ENCODE assay signal across 14 cellular contexts in the genomic region with DNA sequence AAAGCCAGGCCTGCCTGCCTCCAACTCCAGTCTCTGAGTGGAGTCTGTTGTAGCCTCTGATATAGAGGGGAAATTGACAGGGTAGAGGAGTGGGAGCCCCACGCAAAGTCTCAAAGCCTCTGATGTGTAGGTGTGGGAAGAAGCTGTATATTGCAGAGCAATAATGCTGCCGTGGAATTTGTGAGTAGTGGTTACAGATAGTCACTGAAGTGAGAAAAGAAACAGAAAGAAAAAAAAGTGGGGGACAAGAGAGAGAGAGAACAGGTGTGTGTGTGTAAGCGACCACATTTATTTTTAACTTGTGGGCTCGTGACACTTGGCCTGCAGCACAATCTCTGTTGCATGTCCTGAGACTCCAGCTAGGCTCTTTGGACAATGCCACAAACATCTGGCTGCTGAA.
A peak's percentile ranks its signal among the peaks of the same experiment; 100 is the strongest.
DNase-seq lines count a peak whose midpoint lies in the region; ATAC-seq and TF ChIP-seq lines count a peak whose summit lies in the region.
"Had no signal": no experiment of that assay in that cellular context is flagged by ENCODE, and none has a peak within 500 bp of the region (broad histone marks: within the 10 kb centered on the region; RNA-seq: fewer than 3 reads in every experiment).

No MANE protein-coding gene starts in this region.

- no peak overlapping the region for H3K27ac Mint-ChIP-seq in CD8-positive, alpha-beta T cell

- DNase-seq in myocyte (ENCODE audit: low read depth): peak; percentile 1
- no peak for DNase-seq in G401 (ENCODE audit: low spot score)
- no peak for DNase-seq in activated T-cell treated with anti-CD3 and anti-CD28 coated beads, Interleukin-2, amount 50 U/mL, for 4 hours
- no peak for DNase-seq in heart right ventricle
- DNase-seq in CD8-positive, alpha-beta T cell: no peak
- DNase-seq: effector CD4-positive, alpha-beta T cell; left ventricle myocardium superior; NCI-H2029 treated with DMSO at 0.1 percent for 48 hours; PC-3; stimulated activated CD4-positive, alpha-beta T cell treated with anti-CD3 and anti-CD28 coated beads, Interleukin-4, amount 100 ng/mL, for 24 hours; substantia nigra had no signal

- no peak for TF ChIP-seq CTCF in heart right ventricle (IDR thresholded peaks at IDR 0.05)
- TF ChIP-seq CTCF in CD8-positive, alpha-beta T cell (IDR thresholded peaks at IDR 0.05): no peak

- WGBS in heart right ventricle, 2 donors: 47 to 56% methylated on average over 4 of the region's 4 CpGs

- no peak overlapping the region for H3K4me3 Mint-ChIP-seq in activated T-cell treated with anti-CD3 and anti-CD28 coated beads, Interleukin-2, amount 50 U/mL, for 4 hours
- H3K4me3 Mint-ChIP-seq in CD8-positive, alpha-beta T cell: no peak overlapping the region

- no peak overlapping the region for H3K4me3 ChIP-seq in heart right ventricle
- no peak overlapping the region for H3K4me3 ChIP-seq in CD8-positive, alpha-beta T cell (ENCODE audit: low read depth, low read length)

- H3K9me3 ChIP-seq in heart right ventricle: peaks cover 0 to 22% (median 0%) of the 10 kb centered on the region in 11 donors
- no peaks in the 10 kb centered on the region for H3K9me3 ChIP-seq in CD8-positive, alpha-beta T cell (ENCODE audit: low read length)

- intact Hi-C loops in heart right ventricle (cut with DNase I): no loop called here
- intact Hi-C loops in CD8-positive, alpha-beta T cell (cut with DNase I, micrococcal nuclease): no loop called here

- H3K36me3 ChIP-seq in heart right ventricle: no peaks in the 10 kb centered on the region
- no peaks in the 10 kb centered on the region for H3K36me3 ChIP-seq in CD8-positive, alpha-beta T cell (ENCODE audit: insufficient read depth, low read length)

- H3K36me3 Mint-ChIP-seq in activated T-cell treated with anti-CD3 and anti-CD28 coated beads, Interleukin-2, amount 50 U/mL, for 4 hours (ENCODE audit: insufficient read depth): no peaks in the 10 kb centered on the region
- H3K36me3 Mint-ChIP-seq in CD8-positive, alpha-beta T cell: no peaks in the 10 kb centered on the region

- ATAC-seq in GM18907 (IDR thresholded peaks at IDR 0.05; ENCODE audit: unreplicated experiment) (peak; percentile 89), GM21619 (IDR thresholded peaks at IDR 0.05; ENCODE audit: unreplicated experiment) (peak; percentile 91), HG03097 (IDR thresholded peaks at IDR 0.05; ENCODE audit: low FRiP score, unreplicated experiment) (peak; percentile 77), heart right ventricle (no peak)
- ATAC-seq in activated T-cell treated with anti-CD3 and anti-CD28 coated beads, Interleukin-2, amount 50 U/mL, for 4 hours: no peak
- ATAC-seq in CD8-positive, alpha-beta T cell: no peak
- ATAC-seq: left ventricle myocardium superior, PC-3 had no signal

- peaks cover 9% of the 10 kb centered on the region for H3K9me3 Mint-ChIP-seq in activated T-cell treated with anti-CD3 and anti-CD28 coated beads, Interleukin-2, amount 50 U/mL, for 4 hours
- peaks cover 7% of the 10 kb centered on the region for H3K9me3 Mint-ChIP-seq in CD8-positive, alpha-beta T cell

- in situ Hi-C loops in G401 (cut with HindIII; ENCODE audit: low sequenced_read_pairs): no loop called here

- H3K27ac ChIP-seq in heart right ventricle: no peak overlapping the region
- H3K27ac ChIP-seq in CD8-positive, alpha-beta T cell (ENCODE audit: low read depth, low read length): no peak overlapping the region

- no peaks in the 10 kb centered on the region for H3K4me1 Mint-ChIP-seq in activated T-cell treated with anti-CD3 and anti-CD28 coated beads, Interleukin-2, amount 50 U/mL, for 4 hours (ENCODE audit: low read depth)
- H3K4me1 Mint-ChIP-seq in CD8-positive, alpha-beta T cell (ENCODE audit: low read depth): no peaks in the 10 kb centered on the region

- POLR2A ChIA-PET in CD8-positive, alpha-beta T cell (lab: Charles Lee): no interaction called here

- CTCF ChIA-PET in CD8-positive, alpha-beta T cell (lab: Charles Lee): interaction anchor here (0.6 to 0.9 kb wide), 2 partner anchors 12 to 26 kb away, joined by 3 read pairs; no protein-coding TSS in a partner anchor

- H3K4me1 ChIP-seq in heart right ventricle: no peaks in the 10 kb centered on the region
- H3K4me1 ChIP-seq in CD8-positive, alpha-beta T cell (ENCODE audit: insufficient read depth, low read length): no peaks in the 10 kb centered on the region

- H3K27me3 ChIP-seq in heart right ventricle: peaks cover 0 to 3% (median 0%) of the 10 kb centered on the region in 7 donors
- H3K27me3 ChIP-seq in CD8-positive, alpha-beta T cell (ENCODE audit: insufficient read depth, low read length): no peaks in the 10 kb centered on the region

- H3K27me3 Mint-ChIP-seq in activated T-cell treated with anti-CD3 and anti-CD28 coated beads, Interleukin-2, amount 50 U/mL, for 4 hours (ENCODE audit: low read depth): no peaks in the 10 kb centered on the region
- no peaks in the 10 kb centered on the region for H3K27me3 Mint-ChIP-seq in CD8-positive, alpha-beta T cell (ENCODE audit: low read depth)

Comparison
In these comparisons a context has a peak if more than half of its experiments do, and no peak if none do; other contexts are left out.
1. ATAC-seq: peak in GM18907 (single experiment), GM21619 (single experiment) and HG03097 (single experiment); none in activated T-cell treated with anti-CD3 and anti-CD28 coated beads, Interleukin-2, amount 50 U/mL, for 4 hours (0 of 2), heart right ventricle (0 of 8) and CD8-positive, alpha-beta T cell (single experiment).